In genomic region chr2:44934521-44934961, GRCh38 we compare ENCODE assay signal across 1 cellular context.
TF ChIP-seq lines count a peak whose summit lies in the region.

No MANE protein-coding gene starts in this region.

TF ChIP-seq in H1, 55 proteins besides CTCF, POLR2A, EP300 and RAD21 (continued from another document):
- TF ChIP-seq KDM4A (IDR thresholded peaks at IDR 0.05; ENCODE audit: low read depth, low read length, severe bottlenecking) (peak; percentile 32), BACH1 (IDR thresholded peaks at IDR 0.05; ENCODE audit: low read length) (no peak), RBBP5 (IDR thresholded peaks at IDR 0.05; ENCODE audit: borderline replicate concordance, low read depth, low read length) (0 out of 2 replicates have a peak, but pooled peaks have one; percentile 25)
TF ChIP-seq in H1: peak in this region for 2.
